10 cellular contexts compared by ENCODE assay signal in genomic region chr4:38621004-38621684, GRCh38. TPM values are rescaled to one million over a fixed set of nuclear protein-coding genes. Genes with fewer than 3 reads are reported as not detected.
DNase-seq lines count a peak whose midpoint lies in the region; ATAC-seq and TF ChIP-seq lines count a peak whose summit lies in the region.
"Had no signal": no experiment of that assay in that cellular context is flagged by ENCODE, and none has a peak within 500 bp of the region (broad histone marks: within the 10 kb centered on the region; RNA-seq: fewer than 3 reads in every experiment).

No MANE protein-coding gene starts in this region.

- ATAC-seq in HG03432 (IDR thresholded peaks at IDR 0.05; ENCODE audit: unreplicated experiment): no peak
- ATAC-seq in HG02970 (IDR thresholded peaks at IDR 0.05; ENCODE audit: low FRiP score, unreplicated experiment): no peak

- no peaks in the 10 kb centered on the region for H4K20me1 ChIP-seq in hepatocyte (ENCODE audit: insufficient read depth, poor library complexity, severe bottlenecking)

- intact Hi-C loops in tibial artery (cut with DNase I; ENCODE audit: low total_unique reads): no loop called here

- H3K4me2 ChIP-seq in hepatocyte: peak overlapping the region; percentile 59

- H3K27ac ChIP-seq in hepatocyte (peak overlapping the region; percentile 90), tibial artery (no peak overlapping the region)

- H3K9me2 ChIP-seq in hepatocyte (replicated peaks; ENCODE audit: insufficient read depth): no peaks in the 10 kb centered on the region

- no peaks in the 10 kb centered on the region for H3K36me3 ChIP-seq in hepatocyte (replicated peaks; ENCODE audit: insufficient read depth, low read depth)
- no peaks in the 10 kb centered on the region for H3K36me3 ChIP-seq in tibial artery

- no peak overlapping the region for H3K4me3 ChIP-seq in hepatocyte
- no peak overlapping the region for H3K4me3 ChIP-seq in tibial artery

- TF ChIP-seq CTCF in hepatocyte (IDR thresholded peaks at IDR 0.05; ENCODE audit: poor library complexity) (no peak), tibial artery (IDR thresholded peaks at IDR 0.05) (no peak)

- H3K27me3 ChIP-seq in hepatocyte: no peaks in the 10 kb centered on the region
- H3K27me3 ChIP-seq in tibial artery: no peaks in the 10 kb centered on the region

- H3K9me3 ChIP-seq in hepatocyte (ENCODE audit: low read depth) (no peaks in the 10 kb centered on the region), tibial artery (no peaks in the 10 kb centered on the region)

- WGBS in hepatocyte (ENCODE audit: low lambda C conversion rate, missing lambda C conversion rate): 53% methylated on average over 9 of the region's 9 CpGs

- H3K79me2 ChIP-seq in hepatocyte: no peaks in the 10 kb centered on the region

- DNase-seq in A172 (ENCODE audit: low spot score): peak; percentile 56
- peak; percentile 55 for DNase-seq in HS-5 (ENCODE audit: low read depth)
- DNase-seq in SIG-M5 (lab: John Stamatoyannopoulos, UW): peak; percentile 70
- peak; percentile 83 for DNase-seq in hepatocyte (ENCODE audit: low spot score)
- no peak for DNase-seq in COR-L47 (lab: John Stamatoyannopoulos, UW)
- no peak for DNase-seq in tibial artery
- DNase-seq: DND-41; stimulated activated CD4-positive, alpha-beta T cell treated with anti-CD3 and anti-CD28 coated beads, Interleukin-1b, Interleukin-23, amount 100 ng/mL, for 48 hours had no signal

- H3K4me1 ChIP-seq in hepatocyte (ENCODE audit: insufficient read depth) (peaks cover 13% of the 10 kb centered on the region), tibial artery (no peaks in the 10 kb centered on the region)

- no peak overlapping the region for H2AFZ ChIP-seq in hepatocyte

RNA-seq across cellular contexts. Expression of gene KLF3, which starts 42.9 kb away (rescaled TPM):
- total RNA-seq in A172 (2014; rRNA removed; shearing (Covaris generic)): 6.4 and 8.9 TPM in 2 replicates
- total RNA-seq in hepatocyte: 77.3 and 81.1 TPM in 2 replicates
- 68.4 and 74.2 TPM in 2 replicates for polyA plus RNA-seq in hepatocyte

Comparison
In these comparisons a context has a peak if more than half of its experiments do, and no peak if none do; other contexts are left out.
1. DNase-seq: peak in A172 (single experiment), HS-5 (single experiment), SIG-M5 (single experiment) and hepatocyte (single experiment); none in COR-L47 (single experiment) and tibial artery (0 of 2).